In the genomic region with DNA sequence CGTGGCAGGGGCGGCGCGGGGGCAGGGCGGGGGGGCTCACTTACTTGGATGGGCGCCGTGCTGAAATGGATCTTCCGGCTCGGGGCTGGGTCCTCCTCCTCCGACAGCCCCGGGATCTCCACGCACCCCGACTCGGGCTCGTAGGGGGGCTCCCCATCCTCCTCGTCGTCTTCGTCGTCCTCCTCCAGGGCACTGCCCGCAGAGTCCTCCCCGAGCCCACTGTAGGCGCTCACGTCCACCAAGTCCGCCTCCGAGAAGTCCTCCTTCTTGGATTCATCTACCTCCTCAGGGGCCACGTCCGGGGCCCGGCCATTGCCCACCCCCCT, we compare ENCODE assay signal across 8 cellular contexts. TPM values are rescaled to one million over a fixed set of nuclear protein-coding genes. Genes with fewer than 3 reads are reported as not detected.
DNase-seq lines count a peak whose midpoint lies in the region; ATAC-seq, FAIRE-seq and TF ChIP-seq lines count a peak whose summit lies in the region.

No MANE protein-coding gene starts in this region.

- FAIRE-seq in K562 (lab: Jason Lieb, UNC), result no peak

- WGBS in K562 (ENCODE audit: insufficient coverage, low coverage, missing lambda C conversion rate), result 0% methylated on average over 7 of the region's 28 CpGs
- 1 to 2% methylated on average over 24 to 28 of the region's 28 CpGs for WGBS in mesodermal cell (ENCODE audit: insufficient coverage in 2 of 2), 2 experiments

- no peak for ATAC-seq in left cardiac atrium
- no peak for ATAC-seq in K562
- ATAC-seq in GM19463 (IDR thresholded peaks at IDR 0.05; ENCODE audit: unreplicated experiment), result no peak
- ATAC-seq in GM18861 (IDR thresholded peaks at IDR 0.05; ENCODE audit: unreplicated experiment), result no peak
- no peak for ATAC-seq in GM18909 (IDR thresholded peaks at IDR 0.05; ENCODE audit: poor library complexity, unreplicated experiment)

- H3K4me3 ChIP-seq in left ventricle myocardium inferior, result peak overlapping the region; percentile 98
- peak overlapping the region; percentile 67 for H3K4me3 ChIP-seq in K562
- peak overlapping the region; percentile 90 for H3K4me3 ChIP-seq in mesodermal cell (ENCODE audit: extremely low read depth, insufficient read depth, low read length, poor library complexity, severe bottlenecking)

- peak overlapping the region; percentile 67 to 97 for H3K9ac ChIP-seq in K562 (ENCODE audit: insufficient read depth in 1 of 2, low read depth in 2 of 2, low read length in 2 of 2)

- DNase-seq in left ventricle myocardium inferior, result no peak
- DNase-seq in left cardiac atrium, result no peak
- no peak for DNase-seq in K562 (ENCODE audit: extremely low read depth in 1 of 4, low spot score in 3 of 4)
- no peak for DNase-seq in foreskin melanocyte

- peaks cover 80% of the 10 kb centered on the region for H3K79me2 ChIP-seq in K562 (ENCODE audit: control insufficient read depth, insufficient read depth, low read length)

- H4K20me1 ChIP-seq in K562 (replicated peaks; ENCODE audit: control insufficient read depth, insufficient read depth, low read length), result peaks cover 14% of the 10 kb centered on the region

- peaks cover 98% of the 10 kb centered on the region for H3K4me1 ChIP-seq in left ventricle myocardium inferior
- H3K4me1 ChIP-seq in K562 (replicated peaks in 1 of 2; ENCODE audit: control insufficient read depth in 2 of 2, insufficient read depth in 2 of 2, low read length in 2 of 2), result peaks cover 40 to 95% of the 10 kb centered on the region in 2 experiments
- peaks cover 37% of the 10 kb centered on the region for H3K4me1 ChIP-seq in mesodermal cell (ENCODE audit: control insufficient read depth, insufficient read depth, low read length, poor library complexity, severe bottlenecking)

- peaks cover 13% of the 10 kb centered on the region for H3K36me3 ChIP-seq in left ventricle myocardium inferior
- H3K36me3 ChIP-seq in K562 (ENCODE audit: control insufficient read depth, insufficient read depth, low read length), result peaks cover 41% of the 10 kb centered on the region
- H3K36me3 ChIP-seq in mesodermal cell (ENCODE audit: control insufficient read depth, insufficient read depth, low read length), result peaks cover 22% of the 10 kb centered on the region

- POLR2A ChIA-PET in K562 (lab: Yijun Ruan, JAX), result interaction anchor here (0.6 kb wide), 1 partner anchor 56 kb away, joined by 4 read pairs; no protein-coding TSS in a partner anchor

- in situ Hi-C loops in K562 (cut with MboI), result no loop called here

- no peak for TF ChIP-seq EP300 in K562 (IDR thresholded peaks at IDR 0.05; ENCODE audit: low read length)

- BruUV-seq in K562 (replicated peaks; lab: Mats Ljungman, UMichigan), result no TSS peak

- H3K27me3 ChIP-seq in left ventricle myocardium inferior (ENCODE audit: low read depth) (no peaks in the 10 kb centered on the region), K562 (ENCODE audit: control insufficient read depth in 2 of 2, insufficient read depth in 2 of 2, low read length in 2 of 2) (no peaks in the 10 kb centered on the region)

- CTCF ChIA-PET in K562 (lab: Yijun Ruan, JAX; ENCODE audit: low intra/inter-chr PET ratio), result no interaction called here

- peak overlapping the region; percentile 80 for H3K4me2 ChIP-seq in K562 (ENCODE audit: insufficient read depth, low read length)

- TF ChIP-seq CTCF in left ventricle myocardium inferior (IDR thresholded peaks at IDR 0.05; ENCODE audit: borderline replicate concordance) (no peak), K562 (IDR thresholded peaks at IDR 0.05 in 2 of 3, conservative IDR thresholded peaks at IDR 0.05 in 1 of 3; ENCODE audit: insufficient read depth in 2 of 3, low read depth in 1 of 3, low read length in 3 of 3) (no peak)

- no peak overlapping the region for H2AFZ ChIP-seq in K562 (ENCODE audit: low read depth, low read length)

- peaks cover 15% of the 10 kb centered on the region for H3K9me1 ChIP-seq in K562 (ENCODE audit: control insufficient read depth, insufficient read depth, low read length)

- no peak for TF ChIP-seq RAD21 in K562 (CRISPR knock-in tag; conservative IDR thresholded peaks at IDR 0.05 in 1 of 2, IDR thresholded peaks at IDR 0.05 in 1 of 2)

- H3K9me3 ChIP-seq in left ventricle myocardium inferior (replicated peaks) (no peaks in the 10 kb centered on the region), K562 (replicated peaks; ENCODE audit: control insufficient read depth, insufficient read depth, low read depth, low read length) (no peaks in the 10 kb centered on the region), mesodermal cell (ENCODE audit: control insufficient read depth, low read length) (no peaks in the 10 kb centered on the region)

- intact Hi-C loops in left ventricle myocardium inferior (cut with micrococcal nuclease) (no loop called here), left cardiac atrium (cut with DNase I) (no loop called here), K562 (cut with micrococcal nuclease) (no loop called here)

- TF ChIP-seq POLR2A in K562 (conservative IDR thresholded peaks at IDR 0.05), result no peak

- peak overlapping the region; percentile 98 for H3K27ac ChIP-seq in left ventricle myocardium inferior (replicated peaks)
- peak overlapping the region; percentile 83 for H3K27ac ChIP-seq in K562 (ENCODE audit: extremely low read depth, low read depth, low read length)
- peak overlapping the region; percentile 29 for H3K27ac ChIP-seq in mesodermal cell (ENCODE audit: low read depth, low read length, severe bottlenecking)

RNA-seq across cellular contexts. Expression of gene PPP1R9B, which starts 1.4 kb away (rescaled TPM):
- total RNA-seq in left ventricle myocardium inferior (33.0 TPM), left cardiac atrium (10 to 100 TPM; 35.8 to 43.4 TPM), K562 (2014; rRNA removed) (45.5 and 52.9 TPM in 2 replicates), K562 (2014; rRNA removed; fragmentation: Illumina TruSeq; extraction: Trizol) (9.9 and 14.5 TPM in 2 replicates), K562 (2015; rRNA removed; fragmentation: Illumina TruSeq; extraction: Trizol) (28.6 and 29.0 TPM in 2 replicates), K562 (2021) (56.6 and 63.5 TPM in 2 replicates)
- total RNA-seq in K562 (2011; cell fraction: chromatin; rRNA removed; ENCODE audit: low replicate concordance), result 29.7 and 49.5 TPM in 2 replicates
- total RNA-seq in K562 (2011; cell fraction: nucleolus; rRNA removed), result 27.6 and 29.7 TPM in 2 replicates
- total RNA-seq in K562 (2011; cell fraction: nucleoplasm; rRNA removed), result 29.0 and 30.6 TPM in 2 replicates
- polyA plus RNA-seq in K562 (2011; rRNA removed) (11.6 and 12.7 TPM in 2 replicates), K562 (2014; fragmentation: Illumina TruSeq; extraction: Trizol) (24.7 and 25.5 TPM in 2 replicates), K562 (2014; fragmentation: Nextera tagmentation; extraction: Ambion mirVana) (under 1 TPM; 0.10 to 0.13 TPM), K562 (2014; rRNA removed) (34.2 and 35.7 TPM in 2 replicates)
- 11.9 and 15.6 TPM in 2 replicates for polyA plus RNA-seq in K562 (2011; cell fraction: cytosol; rRNA removed)
- 50.9 and 52.5 TPM in 2 replicates for polyA plus RNA-seq in K562 (2011; cell fraction: nucleus; rRNA removed)
- polyA plus RNA-seq in K562 (2012), result 27.4 and 32.9 TPM in 2 replicates
- 18.9 and 21.8 TPM in 2 replicates for polyA minus RNA-seq in K562 (2011; rRNA and poly(A)+ RNA removed)
- polyA minus RNA-seq in K562 (2011; cell fraction: cytosol; rRNA and poly(A)+ RNA removed), result 17.7 and 18.7 TPM in 2 replicates
- 12.4 and 25.9 TPM in 2 replicates for polyA minus RNA-seq in K562 (2011; cell fraction: nucleus; rRNA and poly(A)+ RNA removed)
- 45.5 TPM for polyA plus RNA-seq in mesodermal cell (2013, experiment 1 of 2)
- 36.7 TPM for polyA plus RNA-seq in mesodermal cell (2013, experiment 2 of 2)

RNA-seq across cellular contexts. Expression of gene SGCA, which starts 16.7 kb away (rescaled TPM):
- total RNA-seq in left ventricle myocardium inferior (137 TPM), left cardiac atrium (100 to 1,000 TPM in 1 of 2 donors, 10 to 100 TPM in 1; 96.3 to 131 TPM), K562 (2014; rRNA removed) (not detected in 2 replicates), K562 (2014; rRNA removed; fragmentation: Illumina TruSeq; extraction: Trizol) (not detected in 2 replicates), K562 (2015; rRNA removed; fragmentation: Illumina TruSeq; extraction: Trizol) (not detected in 2 replicates), K562 (2021) (not detected in 2 replicates)
- not detected in 2 replicates for total RNA-seq in K562 (2011; cell fraction: chromatin; rRNA removed; ENCODE audit: low replicate concordance)
- not detected in 2 replicates for total RNA-seq in K562 (2011; cell fraction: nucleolus; rRNA removed)
- not detected in 2 replicates for total RNA-seq in K562 (2011; cell fraction: nucleoplasm; rRNA removed)
- polyA plus RNA-seq in K562 (2011; rRNA removed) (not detected in 2 replicates), K562 (2014; fragmentation: Illumina TruSeq; extraction: Trizol) (not detected in 2 replicates), K562 (2014; fragmentation: Nextera tagmentation; extraction: Ambion mirVana) (not detected), K562 (2014; rRNA removed) (not detected in 2 replicates)
- polyA plus RNA-seq in K562 (2011; cell fraction: cytosol; rRNA removed), result not detected in 2 replicates
- not detected in 2 replicates for polyA plus RNA-seq in K562 (2011; cell fraction: nucleus; rRNA removed)
- not detected in 2 replicates for polyA plus RNA-seq in K562 (2012)
- polyA minus RNA-seq in K562 (2011; rRNA and poly(A)+ RNA removed), result not detected in 2 replicates
- not detected in 2 replicates for polyA minus RNA-seq in K562 (2011; cell fraction: cytosol; rRNA and poly(A)+ RNA removed)
- not detected in 2 replicates for polyA minus RNA-seq in K562 (2011; cell fraction: nucleus; rRNA and poly(A)+ RNA removed)
- 2.4 TPM for polyA plus RNA-seq in mesodermal cell (2013, experiment 1 of 2)
- polyA plus RNA-seq in mesodermal cell (2013, experiment 2 of 2), result 1.3 TPM

RNA-seq across cellular contexts. Expression of gene SAMD14, which starts 19.1 kb away (rescaled TPM):
- total RNA-seq in left ventricle myocardium inferior (1.6 TPM), left cardiac atrium (1 to 10 TPM; 1.6 to 2.1 TPM), K562 (2014; rRNA removed) (not detected in 2 replicates), K562 (2014; rRNA removed; fragmentation: Illumina TruSeq; extraction: Trizol) (not detected in 2 replicates), K562 (2015; rRNA removed; fragmentation: Illumina TruSeq; extraction: Trizol) (not detected in 2 replicates), K562 (2021) (0.07 TPM in 1 of 2 replicates, not detected in the other)
- total RNA-seq in K562 (2011; cell fraction: chromatin; rRNA removed; ENCODE audit: low replicate concordance), result 0.18 and 1.0 TPM in 2 replicates
- total RNA-seq in K562 (2011; cell fraction: nucleolus; rRNA removed), result 0.50 TPM in 1 of 2 replicates, not detected in the other
- not detected in 2 replicates for total RNA-seq in K562 (2011; cell fraction: nucleoplasm; rRNA removed)
- polyA plus RNA-seq in K562 (2011; rRNA removed) (0.14 TPM in 1 of 2 replicates, not detected in the other), K562 (2014; fragmentation: Illumina TruSeq; extraction: Trizol) (0.04 TPM in 1 of 2 replicates, not detected in the other), K562 (2014; fragmentation: Nextera tagmentation; extraction: Ambion mirVana) (not detected), K562 (2014; rRNA removed) (0.11 TPM in 1 of 2 replicates, not detected in the other)
- 0.01 and 0.10 TPM in 2 replicates for polyA plus RNA-seq in K562 (2011; cell fraction: cytosol; rRNA removed)
- polyA plus RNA-seq in K562 (2011; cell fraction: nucleus; rRNA removed), result 0.15 and 0.24 TPM in 2 replicates
- polyA plus RNA-seq in K562 (2012), result 0.07 and 0.22 TPM in 2 replicates
- 0.15 TPM in 1 of 2 replicates, not detected in the other for polyA minus RNA-seq in K562 (2011; rRNA and poly(A)+ RNA removed)
- polyA minus RNA-seq in K562 (2011; cell fraction: cytosol; rRNA and poly(A)+ RNA removed), result not detected in 2 replicates
- not detected in 2 replicates for polyA minus RNA-seq in K562 (2011; cell fraction: nucleus; rRNA and poly(A)+ RNA removed)
- 26.6 TPM for polyA plus RNA-seq in mesodermal cell (2013, experiment 1 of 2)
- polyA plus RNA-seq in mesodermal cell (2013, experiment 2 of 2), result 18.7 TPM

RNA-seq across cellular contexts. Expression of gene COL1A1, which starts 52.4 kb away (rescaled TPM):
- total RNA-seq in left ventricle myocardium inferior (45.8 TPM), left cardiac atrium (100 to 1,000 TPM; 106 to 151 TPM), K562 (2014; rRNA removed) (0.86 and 0.91 TPM in 2 replicates), K562 (2014; rRNA removed; fragmentation: Illumina TruSeq; extraction: Trizol) (0.15 TPM in 1 of 2 replicates, not detected in the other), K562 (2015; rRNA removed; fragmentation: Illumina TruSeq; extraction: Trizol) (0.08 and 0.18 TPM in 2 replicates), K562 (2021) (2.8 and 3.4 TPM in 2 replicates)
- 3.2 and 16.9 TPM in 2 replicates for total RNA-seq in K562 (2011; cell fraction: chromatin; rRNA removed; ENCODE audit: low replicate concordance)
- total RNA-seq in K562 (2011; cell fraction: nucleolus; rRNA removed), result 5.7 and 9.0 TPM in 2 replicates
- 3.7 and 4.2 TPM in 2 replicates for total RNA-seq in K562 (2011; cell fraction: nucleoplasm; rRNA removed)
- polyA plus RNA-seq in K562 (2011; rRNA removed) (0.11 and 0.20 TPM in 2 replicates), K562 (2014; fragmentation: Illumina TruSeq; extraction: Trizol) (0.64 and 0.91 TPM in 2 replicates), K562 (2014; fragmentation: Nextera tagmentation; extraction: Ambion mirVana) (under 1 TPM; 0.04 to 0.06 TPM), K562 (2014; rRNA removed) (0.86 and 0.95 TPM in 2 replicates)
- polyA plus RNA-seq in K562 (2011; cell fraction: cytosol; rRNA removed), result 0.16 and 0.27 TPM in 2 replicates
- 2.0 and 4.9 TPM in 2 replicates for polyA plus RNA-seq in K562 (2011; cell fraction: nucleus; rRNA removed)
- polyA plus RNA-seq in K562 (2012), result 1.1 and 1.7 TPM in 2 replicates
- polyA minus RNA-seq in K562 (2011; rRNA and poly(A)+ RNA removed), result 0.25 and 1.1 TPM in 2 replicates
- polyA minus RNA-seq in K562 (2011; cell fraction: cytosol; rRNA and poly(A)+ RNA removed), result 2.0 and 3.3 TPM in 2 replicates
- 2.3 and 3.1 TPM in 2 replicates for polyA minus RNA-seq in K562 (2011; cell fraction: nucleus; rRNA and poly(A)+ RNA removed)
- 852 TPM for polyA plus RNA-seq in mesodermal cell (2013, experiment 1 of 2)
- polyA plus RNA-seq in mesodermal cell (2013, experiment 2 of 2), result 735 TPM

RNA-seq across cellular contexts. Expression of gene PDK2, which starts 53.9 kb away (rescaled TPM):
- total RNA-seq in left ventricle myocardium inferior (206 TPM), left cardiac atrium (100 to 1,000 TPM; 156 to 203 TPM), K562 (2014; rRNA removed) (1.00 and 1.5 TPM in 2 replicates), K562 (2014; rRNA removed; fragmentation: Illumina TruSeq; extraction: Trizol) (0.38 and 0.87 TPM in 2 replicates), K562 (2015; rRNA removed; fragmentation: Illumina TruSeq; extraction: Trizol) (1.2 and 1.4 TPM in 2 replicates), K562 (2021) (1.9 and 2.5 TPM in 2 replicates)
- total RNA-seq in K562 (2011; cell fraction: chromatin; rRNA removed; ENCODE audit: low replicate concordance), result 1.4 and 4.1 TPM in 2 replicates
- total RNA-seq in K562 (2011; cell fraction: nucleolus; rRNA removed), result 1.1 and 3.0 TPM in 2 replicates
- 0.37 and 0.53 TPM in 2 replicates for total RNA-seq in K562 (2011; cell fraction: nucleoplasm; rRNA removed)
- polyA plus RNA-seq in K562 (2011; rRNA removed) (1.8 and 5.3 TPM in 2 replicates), K562 (2014; fragmentation: Illumina TruSeq; extraction: Trizol) (2.0 and 2.7 TPM in 2 replicates), K562 (2014; fragmentation: Nextera tagmentation; extraction: Ambion mirVana) (under 1 TPM; 0.03 to 0.08 TPM), K562 (2014; rRNA removed) (1.5 and 2.6 TPM in 2 replicates)
- 3.7 and 10.5 TPM in 2 replicates for polyA plus RNA-seq in K562 (2011; cell fraction: cytosol; rRNA removed)
- 4.9 and 5.8 TPM in 2 replicates for polyA plus RNA-seq in K562 (2011; cell fraction: nucleus; rRNA removed)
- 2.6 and 5.2 TPM in 2 replicates for polyA plus RNA-seq in K562 (2012)
- 3.0 and 4.2 TPM in 2 replicates for polyA minus RNA-seq in K562 (2011; rRNA and poly(A)+ RNA removed)
- polyA minus RNA-seq in K562 (2011; cell fraction: cytosol; rRNA and poly(A)+ RNA removed), result 3.3 and 9.3 TPM in 2 replicates
- polyA minus RNA-seq in K562 (2011; cell fraction: nucleus; rRNA and poly(A)+ RNA removed), result 1.6 and 1.8 TPM in 2 replicates
- 34.0 TPM for polyA plus RNA-seq in mesodermal cell (2013, experiment 1 of 2)
- 27.2 TPM for polyA plus RNA-seq in mesodermal cell (2013, experiment 2 of 2)

Comparison
In these comparisons a context has a peak if more than half of its experiments do, and no peak if none do; other contexts are left out.
1. H3K27ac ChIP-seq: peak in every context shown above with its lines; median percentile 98 in left ventricle myocardium inferior; 83 in K562; 29 in mesodermal cell.
2. RNA of gene SGCA, which starts 16.7 kb away (total RNA-seq): 137 TPM in left ventricle myocardium inferior (single experiment) and 96.3 to 131 TPM in left cardiac atrium; not detected in K562; every median in the first group is over 10 times any median in the second.
3. Peak in every context shown above with its lines, with median percentiles within 50 percentile points of each other: H3K4me3 ChIP-seq.